ENCODE assay signal across 2 cellular contexts in genomic region chr5:68861099-68861498, GRCh38.
A peak's percentile ranks its signal among the peaks of the same experiment; 100 is the strongest.
TF ChIP-seq lines count a peak whose summit lies in the region.

No MANE protein-coding gene starts in this region.

TF ChIP-seq in SK-N-SH, 30 proteins besides CTCF, POLR2A, EP300 and RAD21:
- no peak for TF ChIP-seq IRF3 (IDR thresholded peaks at IDR 0.05; ENCODE audit: low read depth, low read length)
- no peak for TF ChIP-seq GABPA (IDR thresholded peaks at IDR 0.05; ENCODE audit: low read depth)

TF ChIP-seq in WTC11, 78 proteins besides CTCF, POLR2A, EP300 and RAD21 (continued from another document):
- TF ChIP-seq FOXP4 (CRISPR knock-in tag; IDR thresholded peaks at IDR 0.05) (no peak), MXD4 (CRISPR knock-in tag; IDR thresholded peaks at IDR 0.05; ENCODE audit: borderline replicate concordance) (no peak), GTF2I (CRISPR knock-in tag; conservative IDR thresholded peaks at IDR 0.05) (0 out of 2 replicates have a peak, but pooled peaks have one; percentile 63), ETV6 (CRISPR knock-in tag; IDR thresholded peaks at IDR 0.05) (no peak), TEAD1 (CRISPR knock-in tag; IDR thresholded peaks at IDR 0.05) (no peak)
- TF ChIP-seq, protein P1, sequence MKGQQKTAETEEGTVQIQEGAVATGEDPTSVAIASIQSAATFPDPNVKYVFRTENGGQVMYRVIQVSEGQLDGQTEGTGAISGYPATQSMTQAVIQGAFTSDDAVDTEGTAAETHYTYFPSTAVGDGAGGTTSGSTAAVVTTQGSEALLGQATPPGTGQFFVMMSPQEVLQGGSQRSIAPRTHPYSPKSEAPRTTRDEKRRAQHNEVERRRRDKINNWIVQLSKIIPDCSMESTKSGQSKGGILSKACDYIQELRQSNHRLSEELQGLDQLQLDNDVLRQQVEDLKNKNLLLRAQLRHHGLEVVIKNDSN (CRISPR knock-in tag; IDR thresholded peaks at IDR 0.05): no peak
